In genomic region chr22:19909350-19910179, GRCh38 we compare ENCODE assay signal across 8 cellular contexts. TPM values are rescaled to one million over a fixed set of nuclear protein-coding genes. Genes with fewer than 3 reads are reported as not detected.
A peak's percentile ranks its signal among the peaks of the same experiment; 100 is the strongest.
DNase-seq lines count a peak whose midpoint lies in the region; ATAC-seq and TF ChIP-seq lines count a peak whose summit lies in the region.

No MANE protein-coding gene starts in this region.

- CTCF ChIA-PET in Calu3 (lab: Charles Lee), result interaction anchor here (0.6 to 1.4 kb wide), 14 partner anchors 12 to 230 kb away, joined by 3 to 73 read pairs (median 6); partner anchors contain the start of genes COMT, GNB1L, GP1BB and RTL10

- H3K27me3 Mint-ChIP-seq in Calu3 (ENCODE audit: unreplicated experiment), result no peaks in the 10 kb centered on the region
- H3K27me3 Mint-ChIP-seq in activated T-cell treated with anti-CD3 and anti-CD28 coated beads, Interleukin-2, amount 50 U/mL, for 72 hours (ENCODE audit: low read depth), result no peaks in the 10 kb centered on the region
- H3K27me3 Mint-ChIP-seq in neural progenitor cell (ENCODE audit: insufficient read depth, low read depth), result peaks cover 11% of the 10 kb centered on the region
- no peaks in the 10 kb centered on the region for H3K27me3 Mint-ChIP-seq in stimulated activated naive CD8-positive, alpha-beta T cell treated with anti-CD3 and anti-CD28 coated beads, Interleukin-15, amount 100 ng/mL, for 72 hours

- H3K36me3 ChIP-seq in KMS-11 (ENCODE audit: insufficient read depth) (peaks cover 4% of the 10 kb centered on the region; the same call in 1 of the 2 replicates), neural progenitor cell (no peaks in the 10 kb centered on the region)

- no peaks in the 10 kb centered on the region for H3K79me2 ChIP-seq in KMS-11 (ENCODE audit: insufficient read depth, low read depth)
- no peaks in the 10 kb centered on the region for H3K79me2 ChIP-seq in neural progenitor cell (ENCODE audit: low read depth)

- H3K9me3 Mint-ChIP-seq in Calu3 (ENCODE audit: low read depth, unreplicated experiment), result no peaks in the 10 kb centered on the region
- H3K9me3 Mint-ChIP-seq in activated T-cell treated with anti-CD3 and anti-CD28 coated beads, Interleukin-2, amount 50 U/mL, for 72 hours, result no peaks in the 10 kb centered on the region
- H3K9me3 Mint-ChIP-seq in neural progenitor cell, result no peaks in the 10 kb centered on the region
- no peaks in the 10 kb centered on the region for H3K9me3 Mint-ChIP-seq in stimulated activated naive CD8-positive, alpha-beta T cell treated with anti-CD3 and anti-CD28 coated beads, Interleukin-15, amount 100 ng/mL, for 72 hours

- H3K9me3 ChIP-seq in neural progenitor cell (ENCODE audit: low read depth), result no peaks in the 10 kb centered on the region

- no peak overlapping the region for H3K27ac Mint-ChIP-seq in Calu3 (ENCODE audit: unreplicated experiment)
- peak overlapping the region; percentile 13 for H3K27ac Mint-ChIP-seq in activated T-cell treated with anti-CD3 and anti-CD28 coated beads, Interleukin-2, amount 50 U/mL, for 72 hours
- peak overlapping the region; percentile 14 for H3K27ac Mint-ChIP-seq in neural progenitor cell
- peak overlapping the region in 1 of 2 donors; percentile 84 for H3K27ac Mint-ChIP-seq in stimulated activated naive CD8-positive, alpha-beta T cell treated with anti-CD3 and anti-CD28 coated beads, Interleukin-15, amount 100 ng/mL, for 72 hours

- H3K4me3 Mint-ChIP-seq in Calu3 (ENCODE audit: low read depth, unreplicated experiment) (no peak overlapping the region), neural progenitor cell (peak overlapping the region; percentile 15)
- no peak overlapping the region for H3K4me3 Mint-ChIP-seq in activated T-cell treated with anti-CD3 and anti-CD28 coated beads, Interleukin-2, amount 50 U/mL, for 72 hours
- H3K4me3 Mint-ChIP-seq in stimulated activated naive CD8-positive, alpha-beta T cell treated with anti-CD3 and anti-CD28 coated beads, Interleukin-15, amount 100 ng/mL, for 72 hours, result no peak overlapping the region

- H3K9ac ChIP-seq in KMS-11 (no peak overlapping the region), neural progenitor cell (no peak overlapping the region)

- H3K4me1 Mint-ChIP-seq in Calu3 (ENCODE audit: low read depth, unreplicated experiment) (peaks cover 5% of the 10 kb centered on the region), neural progenitor cell (peaks cover 16% of the 10 kb centered on the region)
- H3K4me1 Mint-ChIP-seq in activated T-cell treated with anti-CD3 and anti-CD28 coated beads, Interleukin-2, amount 50 U/mL, for 72 hours (ENCODE audit: low read depth), result peaks cover 8% of the 10 kb centered on the region
- peaks cover 6% of the 10 kb centered on the region for H3K4me1 Mint-ChIP-seq in stimulated activated naive CD8-positive, alpha-beta T cell treated with anti-CD3 and anti-CD28 coated beads, Interleukin-15, amount 100 ng/mL, for 72 hours

- intact Hi-C loops in Calu3 (cut with micrococcal nuclease; ENCODE audit: unreplicated experiment), result loop anchor here (1.0 kb wide), 1 partner anchor 179 kb away; no protein-coding TSS in a partner anchor

- peak; percentile 88 to 89 for ATAC-seq in activated T-cell treated with anti-CD3 and anti-CD28 coated beads, Interleukin-2, amount 50 U/mL, for 72 hours (replicated peaks in 1 of 2)
- peak; percentile 91 for ATAC-seq in stimulated activated naive CD8-positive, alpha-beta T cell treated with anti-CD3 and anti-CD28 coated beads, Interleukin-15, amount 100 ng/mL, for 72 hours
- ATAC-seq in HG03354 (IDR thresholded peaks at IDR 0.05; ENCODE audit: poor library complexity, severe bottlenecking, unreplicated experiment), result no peak

- BruUV-seq in Calu3 (replicated peaks; lab: Mats Ljungman, UMichigan), result no TSS peak

- peaks cover 7% of the 10 kb centered on the region for H3K36me3 Mint-ChIP-seq in Calu3 (ENCODE audit: insufficient read depth, unreplicated experiment)
- peaks cover 3 to 7% of the 10 kb centered on the region in 2 donors for H3K36me3 Mint-ChIP-seq in activated T-cell treated with anti-CD3 and anti-CD28 coated beads, Interleukin-2, amount 50 U/mL, for 72 hours (ENCODE audit: insufficient read depth in 2 of 2)
- no peaks in the 10 kb centered on the region for H3K36me3 Mint-ChIP-seq in neural progenitor cell

- H3K27ac ChIP-seq in KMS-11 (no peak overlapping the region), neural progenitor cell (no peak overlapping the region)

- H3K4me1 ChIP-seq in KMS-11 (ENCODE audit: low read depth, poor library complexity, severe bottlenecking) (no peaks in the 10 kb centered on the region), neural progenitor cell (no peaks in the 10 kb centered on the region)

- H3K4me3 ChIP-seq in KMS-11 (IDR thresholded peaks at IDR 0.05; ENCODE audit: insufficient read depth, low read depth, low read length) (no peak overlapping the region), fibroblast of pulmonary artery (replicated peaks; ENCODE audit: low read depth, low read length) (no peak overlapping the region), neural progenitor cell (no peak overlapping the region)

- H3K4me2 ChIP-seq in KMS-11 (no peak overlapping the region), neural progenitor cell (no peak overlapping the region)

- DNase-seq in Calu3, result peak; percentile 84
- DNase-seq in RPMI8226, result peak; percentile 47
- peak; percentile 82 for DNase-seq in activated T-cell treated with anti-CD3 and anti-CD28 coated beads, Interleukin-2, amount 50 U/mL, for 72 hours
- DNase-seq in fibroblast of pulmonary artery (ENCODE audit: low read depth), result peak; percentile 86
- DNase-seq in neural progenitor cell (ENCODE audit: low spot score), result peak; percentile 89
- DNase-seq in stimulated activated naive CD8-positive, alpha-beta T cell treated with anti-CD3 and anti-CD28 coated beads, Interleukin-15, amount 100 ng/mL, for 72 hours, result peak; percentile 73 to 74

- TF ChIP-seq CTCF in Calu3 (IDR thresholded peaks at IDR 0.05; ENCODE audit: unreplicated experiment), result peak; percentile 94
- TF ChIP-seq CTCF in KMS-11 (conservative IDR thresholded peaks at IDR 0.05; ENCODE audit: low read depth, low read length), result peak; percentile 92
- TF ChIP-seq CTCF in fibroblast of pulmonary artery (IDR thresholded peaks at IDR 0.05; ENCODE audit: low read length, missing control alignments), result peak; percentile 93
- TF ChIP-seq CTCF in neural progenitor cell (IDR thresholded peaks at IDR 0.05), result peak; percentile 93

- H4K20me1 ChIP-seq in KMS-11 (ENCODE audit: insufficient read depth) (no peaks in the 10 kb centered on the region), neural progenitor cell (ENCODE audit: low read depth) (no peaks in the 10 kb centered on the region)

- H2AFZ ChIP-seq in KMS-11 (ENCODE audit: low read depth) (no peak overlapping the region), neural progenitor cell (replicated peaks) (no peak overlapping the region)

- H3F3A ChIP-seq in neural progenitor cell (ENCODE audit: low read depth), result no peaks in the 10 kb centered on the region

- no peaks in the 10 kb centered on the region for H3K27me3 ChIP-seq in KMS-11 (ENCODE audit: insufficient read depth, low read depth)
- no peaks in the 10 kb centered on the region for H3K27me3 ChIP-seq in neural progenitor cell

RNA-seq across cellular contexts. Expression of gene COMT, which starts 32.0 kb away (rescaled TPM):
- total RNA-seq in Calu3 (2022) (165 and 170 TPM in 2 replicates), neural progenitor cell (ENCODE audit: low replicate concordance) (1.1 and 1.3 TPM in 2 replicates)
- 100 to 1,000 TPM in 1 of 2 donors, 10 to 100 TPM in 1; 97.4 to 101 TPM for total RNA-seq in activated T-cell treated with anti-CD3 and anti-CD28 coated beads, Interleukin-2, amount 50 U/mL, for 72 hours

RNA-seq across cellular contexts. Expression of gene TXNRD2, which starts 32.1 kb away (rescaled TPM):
- total RNA-seq in Calu3 (2022), result 33.7 and 36.3 TPM in 2 replicates
- total RNA-seq in activated T-cell treated with anti-CD3 and anti-CD28 coated beads, Interleukin-2, amount 50 U/mL, for 72 hours, result 10 to 100 TPM; 21.3 to 23.4 TPM
- 0.19 and 3.1 TPM in 2 replicates for total RNA-seq in neural progenitor cell (ENCODE audit: low replicate concordance)

RNA-seq across cellular contexts. Expression of gene GNB1L, which starts 54.9 kb away (rescaled TPM):
- total RNA-seq in Calu3 (2022) (9.1 and 13.0 TPM in 2 replicates), neural progenitor cell (ENCODE audit: low replicate concordance) (3.0 and 11.6 TPM in 2 replicates)
- total RNA-seq in activated T-cell treated with anti-CD3 and anti-CD28 coated beads, Interleukin-2, amount 50 U/mL, for 72 hours, result 10 to 100 TPM; 13.9 to 20.5 TPM

RNA-seq across cellular contexts. Expression of gene RTL10, which starts 54.9 kb away (rescaled TPM):
- total RNA-seq in Calu3 (2022), result 26.2 and 28.7 TPM in 2 replicates
- 10 to 100 TPM; 15.0 to 16.3 TPM for total RNA-seq in activated T-cell treated with anti-CD3 and anti-CD28 coated beads, Interleukin-2, amount 50 U/mL, for 72 hours
- total RNA-seq in neural progenitor cell (ENCODE audit: low replicate concordance), result 7.3 and 16.3 TPM in 2 replicates

Comparison
In these comparisons a context has a peak if more than half of its experiments do, and no peak if none do; other contexts are left out.
1. RNA of gene COMT, which starts 32.0 kb away (total RNA-seq): 165 to 170 TPM in Calu3 and 97.4 to 101 TPM in activated T-cell treated with anti-CD3 and anti-CD28 coated beads, Interleukin-2, amount 50 U/mL, for 72 hours; 1.1 to 1.3 TPM in neural progenitor cell; every median in the first group is over 10 times any median in the second.
2. Peak in every context shown above with its lines, with median percentiles within 50 percentile points of each other: DNase-seq and CTCF ChIP-seq.